19 cellular contexts compared by ENCODE assay signal in genomic region chr1:103707670-103708069, GRCh38. TPM values are rescaled to one million over a fixed set of nuclear protein-coding genes. Genes with fewer than 3 reads are reported as not detected.
"Had no signal": no experiment of that assay in that cellular context is flagged by ENCODE, and none has a peak within 500 bp of the region (broad histone marks: within the 10 kb centered on the region; RNA-seq: fewer than 3 reads in every experiment).

No MANE protein-coding gene starts in this region.

RNA-seq across cellular contexts. Expression of gene AMY1B, which starts 11.7 kb away (rescaled TPM):
- total RNA-seq: activated naive CD4-positive, alpha-beta T cell treated with anti-CD3 and anti-CD28 coated beads for 36 hours; activated naive CD4-positive, alpha-beta T cell treated with anti-CD3 and anti-CD28 coated beads, Interleukin-2, amount 50 U/mL, for 72 hours; activated naive CD8-positive, alpha-beta T cell treated with anti-CD3 and anti-CD28 coated beads for 36 hours; activated naive CD8-positive, alpha-beta T cell treated with anti-CD3 and anti-CD28 coated beads, Interleukin-2, amount 10 ng/mL, durations not matched to agents 7 days and 5 days; activated T-cell treated with anti-CD3 and anti-CD28 coated beads, Interleukin-2, amount 50 U/mL, for 4 hours; activated T-cell treated with anti-CD3 and anti-CD28 coated beads, Interleukin-2, amount 50 U/mL, for 72 hours; activated T-helper 1 cell treated with anti-CD3 and anti-CD28 coated beads, Interleukin-12 subunit alpha, Interleukin-12 subunit beta, Interleukin-2, Interleukin-4 antibody, amounts not matched to agents 30 ng/mL and 10 ng/mL and 1 ng/mL, durations not matched to agents 14 hours and 24 hours and 36 hours; activated T-helper 17 cell treated with anti-CD3 and anti-CD28 coated beads, Interleukin-2, amount 50 U/mL, for 72 hours; activated T-helper 2 cell treated with anti-CD3 and anti-CD28 coated beads, Interferon-gamma antibody, Interleukin-2, Interleukin-4, amounts not matched to agents 10 μg/mL and 5 μg/mL and 100 μg/mL, durations not matched to agents 14 hours and 24 hours and 36 hours; adrenal gland; aorta; ascending aorta; astrocyte; body of pancreas; breast epithelium; bronchial epithelial cell; cardiac muscle cell; cardiac septum had no signal
- polyA plus RNA-seq: adrenal gland, aorta, cardiac muscle cell had no signal

RNA-seq across cellular contexts. Expression of gene AMY1C, which starts 42.0 kb away (rescaled TPM):
- total RNA-seq: activated naive CD4-positive, alpha-beta T cell treated with anti-CD3 and anti-CD28 coated beads for 36 hours; activated naive CD4-positive, alpha-beta T cell treated with anti-CD3 and anti-CD28 coated beads, Interleukin-2, amount 50 U/mL, for 72 hours; activated naive CD8-positive, alpha-beta T cell treated with anti-CD3 and anti-CD28 coated beads for 36 hours; activated naive CD8-positive, alpha-beta T cell treated with anti-CD3 and anti-CD28 coated beads, Interleukin-2, amount 10 ng/mL, durations not matched to agents 7 days and 5 days; activated T-cell treated with anti-CD3 and anti-CD28 coated beads, Interleukin-2, amount 50 U/mL, for 4 hours; activated T-cell treated with anti-CD3 and anti-CD28 coated beads, Interleukin-2, amount 50 U/mL, for 72 hours; activated T-helper 1 cell treated with anti-CD3 and anti-CD28 coated beads, Interleukin-12 subunit alpha, Interleukin-12 subunit beta, Interleukin-2, Interleukin-4 antibody, amounts not matched to agents 30 ng/mL and 10 ng/mL and 1 ng/mL, durations not matched to agents 14 hours and 24 hours and 36 hours; activated T-helper 17 cell treated with anti-CD3 and anti-CD28 coated beads, Interleukin-2, amount 50 U/mL, for 72 hours; activated T-helper 2 cell treated with anti-CD3 and anti-CD28 coated beads, Interferon-gamma antibody, Interleukin-2, Interleukin-4, amounts not matched to agents 10 μg/mL and 5 μg/mL and 100 μg/mL, durations not matched to agents 14 hours and 24 hours and 36 hours; adrenal gland; aorta; ascending aorta; astrocyte; breast epithelium; cardiac septum had no signal
- polyA plus RNA-seq: adrenal gland, aorta, cardiac muscle cell had no signal

RNA-seq across cellular contexts. Expression of gene AMY1A, which starts 52.1 kb away (rescaled TPM):
- total RNA-seq: activated naive CD4-positive, alpha-beta T cell treated with anti-CD3 and anti-CD28 coated beads for 36 hours; activated naive CD4-positive, alpha-beta T cell treated with anti-CD3 and anti-CD28 coated beads, Interleukin-2, amount 50 U/mL, for 72 hours; activated naive CD8-positive, alpha-beta T cell treated with anti-CD3 and anti-CD28 coated beads for 36 hours; activated naive CD8-positive, alpha-beta T cell treated with anti-CD3 and anti-CD28 coated beads, Interleukin-2, amount 10 ng/mL, durations not matched to agents 7 days and 5 days; activated T-cell treated with anti-CD3 and anti-CD28 coated beads, Interleukin-2, amount 50 U/mL, for 4 hours; activated T-cell treated with anti-CD3 and anti-CD28 coated beads, Interleukin-2, amount 50 U/mL, for 72 hours; activated T-helper 1 cell treated with anti-CD3 and anti-CD28 coated beads, Interleukin-12 subunit alpha, Interleukin-12 subunit beta, Interleukin-2, Interleukin-4 antibody, amounts not matched to agents 30 ng/mL and 10 ng/mL and 1 ng/mL, durations not matched to agents 14 hours and 24 hours and 36 hours; activated T-helper 17 cell treated with anti-CD3 and anti-CD28 coated beads, Interleukin-2, amount 50 U/mL, for 72 hours; activated T-helper 2 cell treated with anti-CD3 and anti-CD28 coated beads, Interferon-gamma antibody, Interleukin-2, Interleukin-4, amounts not matched to agents 10 μg/mL and 5 μg/mL and 100 μg/mL, durations not matched to agents 14 hours and 24 hours and 36 hours; adrenal gland; aorta; ascending aorta; astrocyte; body of pancreas; breast epithelium; cardiac muscle cell; cardiac septum had no signal
- polyA plus RNA-seq: adipose tissue, adrenal gland, aorta, cardiac muscle cell had no signal
